In genomic region chr17:42155614-42156045, GRCh38 we compare ENCODE assay signal across 1 cellular context.
TF ChIP-seq lines count a peak whose summit lies in the region.

No MANE protein-coding gene starts in this region.

TF ChIP-seq in WTC11, 78 proteins besides CTCF, POLR2A, EP300 and RAD21 (continued from another document):
- no peak for TF ChIP-seq JAZF1 (CRISPR knock-in tag; IDR thresholded peaks at IDR 0.05)
